Comparison of ENCODE assay signal across 17 cellular contexts in genomic region chr5:108641596-108641995, GRCh38.
A peak's percentile ranks its signal among the peaks of the same experiment; 100 is the strongest.
DNase-seq lines count a peak whose midpoint lies in the region; ATAC-seq, FAIRE-seq and TF ChIP-seq lines count a peak whose summit lies in the region.
"Had no signal": no experiment of that assay in that cellular context is flagged by ENCODE, and none has a peak within 500 bp of the region (broad histone marks: within the 10 kb centered on the region; RNA-seq: fewer than 3 reads in every experiment).

No MANE protein-coding gene starts in this region.

- H3K36me3 ChIP-seq in HepG2 (replicated peaks in 1 of 2; ENCODE audit: control insufficient read depth in 1 of 2, insufficient read depth in 2 of 2, low read length in 2 of 2) (no peaks in the 10 kb centered on the region), right lobe of liver (no peaks in the 10 kb centered on the region), OCI-LY1 (ENCODE audit: insufficient read depth, low read length) (no peaks in the 10 kb centered on the region), hepatocyte (replicated peaks; ENCODE audit: insufficient read depth, low read depth) (no peaks in the 10 kb centered on the region)
- H3K36me3 ChIP-seq: esophagus muscularis mucosa, pancreas, upper lobe of right lung, WERI-Rb-1 had no signal

- H3K4me1 ChIP-seq in HepG2 (ENCODE audit: insufficient read depth, low read length), result peaks cover 5% of the 10 kb centered on the region; the same call in 1 of the 2 replicates
- no peaks in the 10 kb centered on the region for H3K4me1 ChIP-seq in right lobe of liver
- peaks cover 6% of the 10 kb centered on the region for H3K4me1 ChIP-seq in OCI-LY1 (ENCODE audit: insufficient read depth, low read length, severe bottlenecking)
- no peaks in the 10 kb centered on the region for H3K4me1 ChIP-seq in hepatocyte (ENCODE audit: insufficient read depth)
- H3K4me1 ChIP-seq: pancreas, upper lobe of right lung had no signal

- no peak for TF ChIP-seq RAD21 in HepG2 (CRISPR knock-in tag; IDR thresholded peaks at IDR 0.05)

- H4K20me1 ChIP-seq in HepG2 (ENCODE audit: insufficient read depth, low read length), result no peaks in the 10 kb centered on the region
- no peaks in the 10 kb centered on the region for H4K20me1 ChIP-seq in OCI-LY1 (ENCODE audit: insufficient read depth, low read length)
- H4K20me1 ChIP-seq in hepatocyte (ENCODE audit: insufficient read depth, poor library complexity, severe bottlenecking), result no peaks in the 10 kb centered on the region

- H3K9me2 ChIP-seq in OCI-LY1 (ENCODE audit: low read depth, low read length), result no peaks in the 10 kb centered on the region
- H3K9me2 ChIP-seq in hepatocyte (replicated peaks; ENCODE audit: insufficient read depth), result no peaks in the 10 kb centered on the region

- TF ChIP-seq EP300 in HepG2 (IDR thresholded peaks at IDR 0.05; ENCODE audit: low read depth in 2 of 2, low read length in 2 of 2) (no peak), HepG2 (CRISPR knock-in tag; IDR thresholded peaks at IDR 0.05; ENCODE audit: borderline replicate concordance) (no peak)

- no peaks in the 10 kb centered on the region for H3K79me2 ChIP-seq in HepG2 (ENCODE audit: insufficient read depth, low read length)
- no peaks in the 10 kb centered on the region for H3K79me2 ChIP-seq in OCI-LY1 (ENCODE audit: insufficient read depth, low read length)
- no peaks in the 10 kb centered on the region for H3K79me2 ChIP-seq in hepatocyte

- H3K27me3 Mint-ChIP-seq in progenitor cell of endocrine pancreas, result no peaks in the 10 kb centered on the region

- no peaks in the 10 kb centered on the region for H3K36me3 Mint-ChIP-seq in progenitor cell of endocrine pancreas (ENCODE audit: insufficient read depth)
- H3K36me3 Mint-ChIP-seq: activated naive CD8-positive, alpha-beta T cell treated with anti-CD3 and anti-CD28 coated beads for 36 hours; CD14-positive monocyte; IgD-negative memory B cell; naive thymus-derived CD8-positive, alpha-beta T cell had no signal

- H2AFZ ChIP-seq in HepG2 (ENCODE audit: low read length) (peak overlapping the region; percentile 67), OCI-LY1 (ENCODE audit: low read length) (peak overlapping the region; percentile 67), hepatocyte (peak overlapping the region; percentile 23)

- 4% methylated on average over 1 of the region's 1 CpG for WGBS in HepG2 (ENCODE audit: low lambda C conversion rate)
- WGBS in right lobe of liver (ENCODE audit: insufficient coverage, low coverage, low lambda C conversion rate, missing lambda C conversion rate), result 83% methylated on average over 1 of the region's 1 CpG
- 74% methylated on average over 1 of the region's 1 CpG for WGBS in hepatocyte (ENCODE audit: low lambda C conversion rate, missing lambda C conversion rate)

- no peaks in the 10 kb centered on the region for H3K9me3 ChIP-seq in HepG2 (ENCODE audit: low read length)
- no peaks in the 10 kb centered on the region for H3K9me3 ChIP-seq in right lobe of liver
- H3K9me3 ChIP-seq in OCI-LY1 (ENCODE audit: low read length), result no peaks in the 10 kb centered on the region
- H3K9me3 ChIP-seq in hepatocyte (ENCODE audit: low read depth), result no peaks in the 10 kb centered on the region
- H3K9me3 ChIP-seq: esophagus muscularis mucosa, pancreas, upper lobe of right lung had no signal

- DNase-seq in HepG2 (ENCODE audit: low spot score) (no peak), right lobe of liver (no peak), hepatocyte (ENCODE audit: low spot score) (no peak), progenitor cell of endocrine pancreas (ENCODE audit: low spot score, unreplicated experiment) (no peak), NOMO-1 (lab: John Stamatoyannopoulos, UW; ENCODE audit: unreplicated experiment in 2 of 2) (no peak)
- DNase-seq: upper lobe of right lung had no signal

- in situ Hi-C loops in HepG2 (cut with HindIII; ENCODE audit: extremely low pct_ligation_motif_present, low pct_unique_long_range_greater_than_20kb), result no loop called here

- peaks cover 1% of the 10 kb centered on the region for H3K9me3 Mint-ChIP-seq in progenitor cell of endocrine pancreas (ENCODE audit: low read depth)
- H3K9me3 Mint-ChIP-seq: IgD-negative memory B cell had no signal

- no peak overlapping the region for H3K27ac Mint-ChIP-seq in progenitor cell of endocrine pancreas
- H3K27ac Mint-ChIP-seq: activated naive CD8-positive, alpha-beta T cell treated with anti-CD3 and anti-CD28 coated beads for 36 hours; IgD-negative memory B cell; naive thymus-derived CD8-positive, alpha-beta T cell had no signal

- no peak overlapping the region for H3K9ac ChIP-seq in HepG2 (ENCODE audit: insufficient read depth, low read depth, low read length)
- no peak overlapping the region; the same call in 1 of the 2 replicates for H3K9ac ChIP-seq in OCI-LY1 (ENCODE audit: low read length)

- TF ChIP-seq CTCF in HepG2 (CRISPR knock-in tag; IDR thresholded peaks at IDR 0.05) (no peak), right lobe of liver (IDR thresholded peaks at IDR 0.05) (no peak), OCI-LY1 (IDR thresholded peaks at IDR 0.05; ENCODE audit: low read length) (no peak), hepatocyte (IDR thresholded peaks at IDR 0.05; ENCODE audit: poor library complexity) (no peak), progenitor cell of endocrine pancreas (IDR thresholded peaks at IDR 0.05; ENCODE audit: unreplicated experiment) (no peak)

- no TSS peak for BruUV-seq in HepG2 (replicated peaks; lab: Mats Ljungman, UMichigan)

- 0 out of 5 replicates have a peak, but pooled peaks cover 0 to 4% of the 10 kb centered on the region in 2 experiments for H3K27me3 ChIP-seq in HepG2 (ENCODE audit: control insufficient read depth in 1 of 2, insufficient read depth in 2 of 2, low read length in 2 of 2)
- no peaks in the 10 kb centered on the region for H3K27me3 ChIP-seq in right lobe of liver
- H3K27me3 ChIP-seq in OCI-LY1 (ENCODE audit: insufficient read depth, low read length), result no peaks in the 10 kb centered on the region
- H3K27me3 ChIP-seq in hepatocyte, result no peaks in the 10 kb centered on the region
- H3K27me3 ChIP-seq: esophagus muscularis mucosa, pancreas, upper lobe of right lung had no signal

- peaks cover 19% of the 10 kb centered on the region for H3K4me1 Mint-ChIP-seq in progenitor cell of endocrine pancreas (ENCODE audit: low read depth)

- intact Hi-C loops in HepG2 (cut with micrococcal nuclease; ENCODE audit: unreplicated experiment) (loop anchor here (5.0 kb wide), 3 partner anchors 119 to 1046 kb away; partner anchors contain the start of gene MAN2A1), right lobe of liver (cut with DNase I) (no loop called here)

- H3K27ac ChIP-seq in HepG2 (ENCODE audit: extremely low read length, insufficient read depth, low read length), result no peak overlapping the region
- H3K27ac ChIP-seq in right lobe of liver, result no peak overlapping the region
- no peak overlapping the region for H3K27ac ChIP-seq in OCI-LY1 (ENCODE audit: low read depth, low read length, poor library complexity, severe bottlenecking)
- H3K27ac ChIP-seq in hepatocyte, result no peak overlapping the region
- H3K27ac ChIP-seq: esophagus muscularis mucosa, pancreas, RWPE1, upper lobe of right lung had no signal

- ATAC-seq in HepG2 (0 out of 3 replicates have a peak, but pooled peaks have one; percentile 25), right lobe of liver (no peak), GM18858 (IDR thresholded peaks at IDR 0.05; ENCODE audit: unreplicated experiment) (no peak), HG02571 (IDR thresholded peaks at IDR 0.05; ENCODE audit: unreplicated experiment) (no peak)

- POLR2A ChIA-PET in HepG2 (lab: Yijun Ruan, JAX), result no interaction called here

- no peaks in the 10 kb centered on the region for H3F3A ChIP-seq in OCI-LY1 (ENCODE audit: insufficient read depth, low read length)

- CTCF ChIA-PET in HepG2 (lab: Yijun Ruan, JAX; ENCODE audit: low intra/inter-chr PET ratio, low total read pairs), result no interaction called here

- H3K4me3 Mint-ChIP-seq in progenitor cell of endocrine pancreas (ENCODE audit: low read depth), result no peak overlapping the region

- H3K4me2 ChIP-seq in HepG2 (ENCODE audit: low read depth, low read length), result peak overlapping the region; percentile 89; the same call in 1 of the 2 replicates
- H3K4me2 ChIP-seq in OCI-LY1 (ENCODE audit: low read length), result 0 out of 2 replicates have a peak overlapping the region, but pooled peaks have one; percentile 64
- H3K4me2 ChIP-seq in hepatocyte, result peak overlapping the region; percentile 63

- TF ChIP-seq POLR2A in HepG2 (IDR thresholded peaks at IDR 0.05; ENCODE audit: insufficient read depth in 1 of 2, low read depth in 2 of 2, low read length in 2 of 2), result no peak
- TF ChIP-seq POLR2A in right lobe of liver (IDR thresholded peaks at IDR 0.05), result no peak

- no peak for FAIRE-seq in HepG2 (lab: Jason Lieb, UNC)
- FAIRE-seq: pancreas had no signal

- H3K4me3 ChIP-seq in HepG2 (replicated peaks in 1 of 3; ENCODE audit: insufficient read depth in 1 of 3, low read depth in 2 of 3, low read length in 3 of 3) (no peak overlapping the region), right lobe of liver (no peak overlapping the region), OCI-LY1 (ENCODE audit: low read depth, low read length, poor library complexity, severe bottlenecking) (no peak overlapping the region), hepatocyte (no peak overlapping the region)
- H3K4me3 ChIP-seq: pancreas, upper lobe of right lung had no signal

TF ChIP-seq in HepG2, 621 proteins besides CTCF, POLR2A, EP300 and RAD21 (continues in another document):
- TF ChIP-seq, protein P1, sequence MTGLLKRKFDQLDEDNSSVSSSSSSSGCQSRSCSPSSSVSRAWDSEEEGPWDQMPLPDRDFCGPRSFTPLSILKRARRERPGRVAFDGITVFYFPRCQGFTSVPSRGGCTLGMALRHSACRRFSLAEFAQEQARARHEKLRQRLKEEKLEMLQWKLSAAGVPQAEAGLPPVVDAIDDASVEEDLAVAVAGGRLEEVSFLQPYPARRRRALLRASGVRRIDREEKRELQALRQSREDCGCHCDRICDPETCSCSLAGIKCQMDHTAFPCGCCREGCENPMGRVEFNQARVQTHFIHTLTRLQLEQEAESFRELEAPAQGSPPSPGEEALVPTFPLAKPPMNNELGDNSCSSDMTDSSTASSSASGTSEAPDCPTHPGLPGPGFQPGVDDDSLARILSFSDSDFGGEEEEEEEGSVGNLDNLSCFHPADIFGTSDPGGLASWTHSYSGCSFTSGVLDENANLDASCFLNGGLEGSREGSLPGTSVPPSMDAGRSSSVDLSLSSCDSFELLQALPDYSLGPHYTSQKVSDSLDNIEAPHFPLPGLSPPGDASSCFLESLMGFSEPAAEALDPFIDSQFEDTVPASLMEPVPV (CRISPR knock-in tag; IDR thresholded peaks at IDR 0.05), result no peak
- no peak for TF ChIP-seq ZFYVE20 (CRISPR knock-in tag; IDR thresholded peaks at IDR 0.05; ENCODE audit: borderline replicate concordance, low read depth)
